10 cellular contexts compared by ENCODE assay signal in genomic region chr12:53383258-53383657, GRCh38. TPM values are rescaled to one million over a fixed set of nuclear protein-coding genes. Genes with fewer than 3 reads are reported as not detected.
DNase-seq lines count a peak whose midpoint lies in the region; ATAC-seq lines count a peak whose summit lies in the region.
"Had no signal": no experiment of that assay in that cellular context is flagged by ENCODE, and none has a peak within 500 bp of the region (broad histone marks: within the 10 kb centered on the region; RNA-seq: fewer than 3 reads in every experiment).

No MANE protein-coding gene starts in this region.

- H3K9me3 ChIP-seq in iPS-20b (ENCODE audit: insufficient read depth, low read depth, low read length): no peaks in the 10 kb centered on the region

- DNase-seq in activated CD4-positive, alpha-beta T cell treated with anti-CD3 and anti-CD28 coated beads, Interleukin-2, amount 10 ng/mL, durations not matched to agents 7 days and 5 days: no peak
- no peak for DNase-seq in activated CD4-positive, alpha-beta T cell treated with anti-CD3 and anti-CD28 coated beads, Interleukin-2, amount 50 U/mL, for 4 hours
- no peak for DNase-seq in activated CD8-positive, alpha-beta T cell treated with anti-CD3 and anti-CD28 coated beads, Interleukin-2, amount 10 ng/mL, durations not matched to agents 7 days and 5 days
- DNase-seq in stimulated activated naive CD8-positive, alpha-beta T cell treated with anti-CD3 and anti-CD28 coated beads, Interleukin-15, amount 100 ng/mL, for 72 hours: no peak
- DNase-seq in 8988T (no peak), DMS153 treated with DMSO at 0.1 percent for 48 hours (lab: John Stamatoyannopoulos, UW; ENCODE audit: unreplicated experiment) (no peak)
- DNase-seq: AML-193, Kasumi-1 had no signal

- peaks cover 56% of the 10 kb centered on the region for H3K36me3 ChIP-seq in iPS-20b (ENCODE audit: insufficient read depth, low read depth, low read length)

- peak overlapping the region; percentile 42 for H3K4me3 Mint-ChIP-seq in activated CD4-positive, alpha-beta T cell treated with anti-CD3 and anti-CD28 coated beads, Interleukin-2, amount 10 ng/mL, durations not matched to agents 7 days and 5 days
- H3K4me3 Mint-ChIP-seq in activated CD8-positive, alpha-beta T cell treated with anti-CD3 and anti-CD28 coated beads, Interleukin-2, amount 10 ng/mL, durations not matched to agents 7 days and 5 days: peak overlapping the region; percentile 52
- peak overlapping the region; percentile 87 to 98 for H3K4me3 Mint-ChIP-seq in stimulated activated naive CD8-positive, alpha-beta T cell treated with anti-CD3 and anti-CD28 coated beads, Interleukin-15, amount 100 ng/mL, for 72 hours

- H3K27ac Mint-ChIP-seq in activated CD4-positive, alpha-beta T cell treated with anti-CD3 and anti-CD28 coated beads, Interleukin-2, amount 10 ng/mL, durations not matched to agents 7 days and 5 days: peak overlapping the region; percentile 71
- peak overlapping the region; percentile 57 for H3K27ac Mint-ChIP-seq in activated CD8-positive, alpha-beta T cell treated with anti-CD3 and anti-CD28 coated beads, Interleukin-2, amount 10 ng/mL, durations not matched to agents 7 days and 5 days
- peak overlapping the region in 1 of 2 donors; percentile 28 for H3K27ac Mint-ChIP-seq in stimulated activated naive CD8-positive, alpha-beta T cell treated with anti-CD3 and anti-CD28 coated beads, Interleukin-15, amount 100 ng/mL, for 72 hours

- H3K4me3 ChIP-seq in iPS-20b (ENCODE audit: low read length): peak overlapping the region; percentile 31

- no peak overlapping the region for H3K27ac ChIP-seq in iPS-20b (ENCODE audit: low read length)

- H3K9ac ChIP-seq in iPS-20b (ENCODE audit: low read depth, low read length): no peak overlapping the region

- no peaks in the 10 kb centered on the region for H3K9me3 Mint-ChIP-seq in activated CD4-positive, alpha-beta T cell treated with anti-CD3 and anti-CD28 coated beads, Interleukin-2, amount 10 ng/mL, durations not matched to agents 7 days and 5 days
- H3K9me3 Mint-ChIP-seq in activated CD8-positive, alpha-beta T cell treated with anti-CD3 and anti-CD28 coated beads, Interleukin-2, amount 10 ng/mL, durations not matched to agents 7 days and 5 days (ENCODE audit: insufficient read depth): no peaks in the 10 kb centered on the region
- no peaks in the 10 kb centered on the region for H3K9me3 Mint-ChIP-seq in stimulated activated naive CD8-positive, alpha-beta T cell treated with anti-CD3 and anti-CD28 coated beads, Interleukin-15, amount 100 ng/mL, for 72 hours

- POLR2A ChIA-PET in activated CD4-positive, alpha-beta T cell treated with anti-CD3 and anti-CD28 coated beads, Interleukin-2, amount 10 ng/mL, durations not matched to agents 7 days and 5 days (lab: Charles Lee): no interaction called here
- POLR2A ChIA-PET in activated CD8-positive, alpha-beta T cell treated with anti-CD3 and anti-CD28 coated beads, Interleukin-2, amount 10 ng/mL, durations not matched to agents 7 days and 5 days (lab: Charles Lee): interaction anchor here (0.5 to 1.0 kb wide), 4 partner anchors 31 to 1010 kb away, joined by 3 read pairs; no protein-coding TSS in a partner anchor

- peaks cover 52% of the 10 kb centered on the region for H3K36me3 Mint-ChIP-seq in activated CD4-positive, alpha-beta T cell treated with anti-CD3 and anti-CD28 coated beads, Interleukin-2, amount 10 ng/mL, durations not matched to agents 7 days and 5 days (ENCODE audit: low read depth)
- H3K36me3 Mint-ChIP-seq in activated CD8-positive, alpha-beta T cell treated with anti-CD3 and anti-CD28 coated beads, Interleukin-2, amount 10 ng/mL, durations not matched to agents 7 days and 5 days (ENCODE audit: low read depth): peaks cover 50% of the 10 kb centered on the region

- no peaks in the 10 kb centered on the region for H3K27me3 Mint-ChIP-seq in activated CD4-positive, alpha-beta T cell treated with anti-CD3 and anti-CD28 coated beads, Interleukin-2, amount 10 ng/mL, durations not matched to agents 7 days and 5 days
- no peaks in the 10 kb centered on the region for H3K27me3 Mint-ChIP-seq in activated CD8-positive, alpha-beta T cell treated with anti-CD3 and anti-CD28 coated beads, Interleukin-2, amount 10 ng/mL, durations not matched to agents 7 days and 5 days (ENCODE audit: low read depth)
- no peaks in the 10 kb centered on the region for H3K27me3 Mint-ChIP-seq in stimulated activated naive CD8-positive, alpha-beta T cell treated with anti-CD3 and anti-CD28 coated beads, Interleukin-15, amount 100 ng/mL, for 72 hours

- H3K27me3 ChIP-seq in iPS-20b (ENCODE audit: insufficient read depth, low read length): no peaks in the 10 kb centered on the region

- ATAC-seq in activated CD8-positive, alpha-beta T cell treated with anti-CD3 and anti-CD28 coated beads, Interleukin-2, amount 10 ng/mL, durations not matched to agents 7 days and 5 days: no peak
- ATAC-seq in stimulated activated naive CD8-positive, alpha-beta T cell treated with anti-CD3 and anti-CD28 coated beads, Interleukin-15, amount 100 ng/mL, for 72 hours: no peak
- no peak for ATAC-seq in GM21447 (IDR thresholded peaks at IDR 0.05; ENCODE audit: unreplicated experiment)

- H3K4me1 Mint-ChIP-seq in activated CD4-positive, alpha-beta T cell treated with anti-CD3 and anti-CD28 coated beads, Interleukin-2, amount 10 ng/mL, durations not matched to agents 7 days and 5 days: peaks cover 59% of the 10 kb centered on the region
- peaks cover 55% of the 10 kb centered on the region for H3K4me1 Mint-ChIP-seq in activated CD8-positive, alpha-beta T cell treated with anti-CD3 and anti-CD28 coated beads, Interleukin-2, amount 10 ng/mL, durations not matched to agents 7 days and 5 days (ENCODE audit: low read depth)
- H3K4me1 Mint-ChIP-seq in stimulated activated naive CD8-positive, alpha-beta T cell treated with anti-CD3 and anti-CD28 coated beads, Interleukin-15, amount 100 ng/mL, for 72 hours: peaks cover 65% of the 10 kb centered on the region

- CTCF ChIA-PET in activated CD4-positive, alpha-beta T cell treated with anti-CD3 and anti-CD28 coated beads, Interleukin-2, amount 10 ng/mL, durations not matched to agents 7 days and 5 days (lab: Charles Lee): interaction anchor here (0.6 to 4.1 kb wide), 10 partner anchors 10 to 62 kb away, joined by 3 to 34 read pairs (median 4); partner anchors contain the start of gene AAAS
- CTCF ChIA-PET in activated CD8-positive, alpha-beta T cell treated with anti-CD3 and anti-CD28 coated beads, Interleukin-2, amount 10 ng/mL, durations not matched to agents 7 days and 5 days (lab: Charles Lee): interaction anchor here (1.6 to 4.5 kb wide), 5 partner anchors 29 to 60 kb away, joined by 4 to 91 read pairs (median 15); no protein-coding TSS in a partner anchor

- H3K4me1 ChIP-seq in iPS-20b (ENCODE audit: insufficient read depth, low read length): peaks cover 5% of the 10 kb centered on the region; the same call in 1 of the 2 replicates

RNA-seq across cellular contexts. Expression of gene SP1, which starts 3.3 kb away (rescaled TPM):
- 10 to 100 TPM; 94.8 to 99.3 TPM for total RNA-seq in activated CD4-positive, alpha-beta T cell treated with anti-CD3 and anti-CD28 coated beads, Interleukin-2, amount 10 ng/mL, durations not matched to agents 7 days and 5 days
- total RNA-seq in activated CD8-positive, alpha-beta T cell treated with anti-CD3 and anti-CD28 coated beads, Interleukin-2, amount 10 ng/mL, durations not matched to agents 7 days and 5 days: 10 to 100 TPM; 72.2 to 76.5 TPM

RNA-seq across cellular contexts. Expression of gene AMHR2, which starts 40.4 kb away (rescaled TPM):
- not detected for total RNA-seq in activated CD4-positive, alpha-beta T cell treated with anti-CD3 and anti-CD28 coated beads, Interleukin-2, amount 10 ng/mL, durations not matched to agents 7 days and 5 days
- total RNA-seq in activated CD8-positive, alpha-beta T cell treated with anti-CD3 and anti-CD28 coated beads, Interleukin-2, amount 10 ng/mL, durations not matched to agents 7 days and 5 days: not detected

RNA-seq across cellular contexts. Expression of gene SP7, which starts 47.1 kb away (rescaled TPM):
- not detected for total RNA-seq in activated CD4-positive, alpha-beta T cell treated with anti-CD3 and anti-CD28 coated beads, Interleukin-2, amount 10 ng/mL, durations not matched to agents 7 days and 5 days
- total RNA-seq in activated CD8-positive, alpha-beta T cell treated with anti-CD3 and anti-CD28 coated beads, Interleukin-2, amount 10 ng/mL, durations not matched to agents 7 days and 5 days: not detected

RNA-seq across cellular contexts. Expression of gene PRR13, which starts 58.3 kb away (rescaled TPM):
- 100 to 1,000 TPM; 223 to 229 TPM for total RNA-seq in activated CD4-positive, alpha-beta T cell treated with anti-CD3 and anti-CD28 coated beads, Interleukin-2, amount 10 ng/mL, durations not matched to agents 7 days and 5 days
- total RNA-seq in activated CD8-positive, alpha-beta T cell treated with anti-CD3 and anti-CD28 coated beads, Interleukin-2, amount 10 ng/mL, durations not matched to agents 7 days and 5 days: 100 to 1,000 TPM; 220 TPM

Comparison
In these comparisons a context has a peak if more than half of its experiments do, and no peak if none do; other contexts are left out.
1. H3K4me3 Mint-ChIP-seq: peak in every context shown above with its lines; median percentile 92 in stimulated activated naive CD8-positive, alpha-beta T cell treated with anti-CD3 and anti-CD28 coated beads, Interleukin-15, amount 100 ng/mL, for 72 hours; 52 in activated CD8-positive, alpha-beta T cell treated with anti-CD3 and anti-CD28 coated beads, Interleukin-2, amount 10 ng/mL, durations not matched to agents 7 days and 5 days; 42 in activated CD4-positive, alpha-beta T cell treated with anti-CD3 and anti-CD28 coated beads, Interleukin-2, amount 10 ng/mL, durations not matched to agents 7 days and 5 days.